ENCODE assay signal across 11 cellular contexts in genomic region chr13:33230178-33230881, GRCh38. TPM values are rescaled to one million over a fixed set of nuclear protein-coding genes. Genes with fewer than 3 reads are reported as not detected.
DNase-seq lines count a peak whose midpoint lies in the region; ATAC-seq, FAIRE-seq and TF ChIP-seq lines count a peak whose summit lies in the region.
"Had no signal": no experiment of that assay in that cellular context is flagged by ENCODE, and none has a peak within 500 bp of the region (broad histone marks: within the 10 kb centered on the region; RNA-seq: fewer than 3 reads in every experiment).

No MANE protein-coding gene starts in this region.

- H3K4me3 ChIP-seq in left ventricle myocardium inferior (no peak overlapping the region), ectodermal cell (ENCODE audit: insufficient read depth, low read depth, low read length) (no peak overlapping the region), muscle layer of colon (ENCODE audit: low read depth in 1 of 2, low read length in 2 of 2) (no peak overlapping the region), neural progenitor cell (no peak overlapping the region)

- intact Hi-C loops in left ventricle myocardium inferior (cut with micrococcal nuclease) (loop anchor here (10.0 kb wide), 1 partner anchor 54 kb away; the partner anchor contains the start of gene STARD13), left cardiac atrium (cut with DNase I) (loop anchor here in 1 of 2 donors (5.0 kb wide), 1 partner anchor 52 kb away; no protein-coding TSS in a partner anchor)

- no peak for DNase-seq in left ventricle myocardium inferior
- no peak for DNase-seq in left cardiac atrium
- DNase-seq in GM12891 (ENCODE audit: insufficient read length, low spot score), result no peak
- DNase-seq in immature natural killer cell, result no peak
- no peak for DNase-seq in neural progenitor cell (ENCODE audit: low spot score)
- DNase-seq in NCI-H82 treated with DMSO at 0.1 percent for 48 hours (lab: John Stamatoyannopoulos, UW; ENCODE audit: unreplicated experiment), result no peak
- DNase-seq: mesendoderm had no signal

- H3K27ac ChIP-seq in left ventricle myocardium inferior (replicated peaks) (peak overlapping the region; percentile 84), ectodermal cell (ENCODE audit: insufficient read depth, low read depth, low read length, poor library complexity, severe bottlenecking) (peak overlapping the region; percentile 56), muscle layer of colon (ENCODE audit: low read depth, low read length) (peak overlapping the region; percentile 25), neural progenitor cell (no peak overlapping the region)

- TF ChIP-seq POLR2A in GM12891 (IDR thresholded peaks at IDR 0.05; ENCODE audit: low read depth, low read length), result no peak

- no peak for FAIRE-seq in GM12891 (lab: Jason Lieb, UNC)

- peaks cover 1 to 3% (median 2%) of the 10 kb centered on the region in 3 donors for H3K27me3 Mint-ChIP-seq in immature natural killer cell (ENCODE audit: low read depth in 3 of 3)
- H3K27me3 Mint-ChIP-seq in neural progenitor cell (ENCODE audit: insufficient read depth, low read depth), result no peaks in the 10 kb centered on the region
- H3K27me3 Mint-ChIP-seq: type B pancreatic cell had no signal

- no peak for ATAC-seq in left cardiac atrium

- H3K9ac ChIP-seq in muscle layer of colon (ENCODE audit: low read length) (no peak overlapping the region), neural progenitor cell (no peak overlapping the region)

- H3K4me3 Mint-ChIP-seq in immature natural killer cell (no peak overlapping the region), neural progenitor cell (no peak overlapping the region)
- H3K4me3 Mint-ChIP-seq: T-helper 2 cell treated with Interferon-gamma antibody and Interleukin-4, amounts not matched to agents 5 μg/mL and 100 μg/mL, for 36 hours; type B pancreatic cell had no signal

- H3K9me3 Mint-ChIP-seq in immature natural killer cell (peaks cover 0 to 6% (median 1%) of the 10 kb centered on the region in 6 donors), neural progenitor cell (peaks cover 4% of the 10 kb centered on the region)

- no peak overlapping the region for H3K4me2 ChIP-seq in neural progenitor cell

- peaks cover 9% of the 10 kb centered on the region for H3K36me3 ChIP-seq in left ventricle myocardium inferior
- no peaks in the 10 kb centered on the region for H3K36me3 ChIP-seq in ectodermal cell (ENCODE audit: control insufficient read depth, insufficient read depth, low read length)
- H3K36me3 ChIP-seq in muscle layer of colon (ENCODE audit: insufficient read depth, low read length), result peaks cover 4% of the 10 kb centered on the region
- H3K36me3 ChIP-seq in neural progenitor cell, result no peaks in the 10 kb centered on the region

- TF ChIP-seq CTCF in left ventricle myocardium inferior (IDR thresholded peaks at IDR 0.05; ENCODE audit: borderline replicate concordance) (no peak), neural progenitor cell (IDR thresholded peaks at IDR 0.05) (no peak)

- peaks cover 12% of the 10 kb centered on the region for H3K9me3 ChIP-seq in left ventricle myocardium inferior (replicated peaks)
- H3K9me3 ChIP-seq in ectodermal cell (ENCODE audit: control insufficient read depth, low read length), result no peaks in the 10 kb centered on the region
- no peaks in the 10 kb centered on the region for H3K9me3 ChIP-seq in muscle layer of colon (ENCODE audit: low read length)
- H3K9me3 ChIP-seq in neural progenitor cell (ENCODE audit: low read depth), result no peaks in the 10 kb centered on the region

- peaks cover 12% of the 10 kb centered on the region for H3F3A ChIP-seq in neural progenitor cell (ENCODE audit: low read depth)

- H3K4me1 Mint-ChIP-seq in immature natural killer cell (no peaks in the 10 kb centered on the region), neural progenitor cell (peaks cover 14% of the 10 kb centered on the region)

- H2AFZ ChIP-seq in neural progenitor cell (replicated peaks), result no peak overlapping the region

- no peaks in the 10 kb centered on the region for H4K20me1 ChIP-seq in neural progenitor cell (ENCODE audit: low read depth)

- no peaks in the 10 kb centered on the region for H3K36me3 Mint-ChIP-seq in immature natural killer cell
- peaks cover 4% of the 10 kb centered on the region for H3K36me3 Mint-ChIP-seq in neural progenitor cell

- H3K27ac Mint-ChIP-seq in immature natural killer cell, result no peak overlapping the region
- no peak overlapping the region for H3K27ac Mint-ChIP-seq in neural progenitor cell
- H3K27ac Mint-ChIP-seq: T-helper 2 cell treated with Interferon-gamma antibody and Interleukin-4, amounts not matched to agents 5 μg/mL and 100 μg/mL, for 36 hours had no signal

- no peaks in the 10 kb centered on the region for H3K79me2 ChIP-seq in neural progenitor cell (ENCODE audit: low read depth)

- WGBS in ectodermal cell, 2 experiments, result 93 to 98% methylated on average over 6 of the region's 6 CpGs

- peaks cover 99% of the 10 kb centered on the region for H3K4me1 ChIP-seq in left ventricle myocardium inferior
- H3K4me1 ChIP-seq in ectodermal cell (ENCODE audit: control insufficient read depth, insufficient read depth, low read length), result peaks cover 11% of the 10 kb centered on the region
- H3K4me1 ChIP-seq in muscle layer of colon (ENCODE audit: insufficient read depth, low read length), result peaks cover 59% of the 10 kb centered on the region
- peaks cover 10% of the 10 kb centered on the region for H3K4me1 ChIP-seq in neural progenitor cell

- H3K27me3 ChIP-seq in left ventricle myocardium inferior (ENCODE audit: low read depth), result no peaks in the 10 kb centered on the region
- H3K27me3 ChIP-seq in ectodermal cell (ENCODE audit: control insufficient read depth, insufficient read depth, low read length, poor library complexity, severe bottlenecking), result no peaks in the 10 kb centered on the region
- no peaks in the 10 kb centered on the region for H3K27me3 ChIP-seq in muscle layer of colon (ENCODE audit: control insufficient read depth in 1 of 2, insufficient read depth in 2 of 2, low read length in 2 of 2)
- H3K27me3 ChIP-seq in neural progenitor cell, result no peaks in the 10 kb centered on the region

TF ChIP-seq in GM12891, 5 proteins besides CTCF, POLR2A, EP300 and RAD21:
- TF ChIP-seq PAX5 (IDR thresholded peaks at IDR 0.05; ENCODE audit: insufficient read depth, low read length, severe bottlenecking) (no peak), POLR2AphosphoS5 (IDR thresholded peaks at IDR 0.05; ENCODE audit: low read depth, low read length) (no peak), TAF1 (IDR thresholded peaks at IDR 0.05; ENCODE audit: low read depth, low read length) (no peak), POU2F2 (IDR thresholded peaks at IDR 0.05; ENCODE audit: low read depth, low read length) (no peak), SPI1 (IDR thresholded peaks at IDR 0.05; ENCODE audit: low read depth, low read length) (no peak)

RNA-seq across cellular contexts. Expression of gene STARD13, which starts 55.2 kb away (rescaled TPM):
- 29.9 TPM for total RNA-seq in left ventricle myocardium inferior
- 10 to 100 TPM; 26.8 to 33.3 TPM for total RNA-seq in left cardiac atrium
- polyA plus RNA-seq in ectodermal cell (2013, experiment 1 of 4), result 1.3 TPM
- polyA plus RNA-seq in ectodermal cell (2013, experiment 2 of 4), result 2.0 TPM
- 1.4 TPM for polyA plus RNA-seq in ectodermal cell (2013, experiment 3 of 4)
- 1.4 TPM for polyA plus RNA-seq in ectodermal cell (2013, experiment 4 of 4)
- polyA plus RNA-seq in GM12891 (2012; ENCODE audit: low read depth, missing spikeins), result 2.6 TPM
- polyA plus RNA-seq in immature natural killer cell, result not detected
- 2.0 and 3.1 TPM in 2 replicates for total RNA-seq in neural progenitor cell (ENCODE audit: low replicate concordance)
